1 cellular context compared by ENCODE assay signal in genomic region chr18:58511306-58511705, GRCh38.
TF ChIP-seq lines count a peak whose summit lies in the region.

No MANE protein-coding gene starts in this region.

TF ChIP-seq in WTC11, 78 proteins besides CTCF, POLR2A, EP300 and RAD21 (continued from another document):
- TF ChIP-seq ZNF425 (CRISPR knock-in tag; conservative IDR thresholded peaks at IDR 0.05): no peak
- no peak for TF ChIP-seq ZNF512 (CRISPR knock-in tag; IDR thresholded peaks at IDR 0.05; ENCODE audit: borderline replicate concordance)
- no peak for TF ChIP-seq ZNF423 (CRISPR knock-in tag; IDR thresholded peaks at IDR 0.05)
- no peak for TF ChIP-seq ZNF396 (CRISPR knock-in tag; IDR thresholded peaks at IDR 0.05; ENCODE audit: borderline replicate concordance)
